ENCODE assay signal across 19 cellular contexts in the genomic region with DNA sequence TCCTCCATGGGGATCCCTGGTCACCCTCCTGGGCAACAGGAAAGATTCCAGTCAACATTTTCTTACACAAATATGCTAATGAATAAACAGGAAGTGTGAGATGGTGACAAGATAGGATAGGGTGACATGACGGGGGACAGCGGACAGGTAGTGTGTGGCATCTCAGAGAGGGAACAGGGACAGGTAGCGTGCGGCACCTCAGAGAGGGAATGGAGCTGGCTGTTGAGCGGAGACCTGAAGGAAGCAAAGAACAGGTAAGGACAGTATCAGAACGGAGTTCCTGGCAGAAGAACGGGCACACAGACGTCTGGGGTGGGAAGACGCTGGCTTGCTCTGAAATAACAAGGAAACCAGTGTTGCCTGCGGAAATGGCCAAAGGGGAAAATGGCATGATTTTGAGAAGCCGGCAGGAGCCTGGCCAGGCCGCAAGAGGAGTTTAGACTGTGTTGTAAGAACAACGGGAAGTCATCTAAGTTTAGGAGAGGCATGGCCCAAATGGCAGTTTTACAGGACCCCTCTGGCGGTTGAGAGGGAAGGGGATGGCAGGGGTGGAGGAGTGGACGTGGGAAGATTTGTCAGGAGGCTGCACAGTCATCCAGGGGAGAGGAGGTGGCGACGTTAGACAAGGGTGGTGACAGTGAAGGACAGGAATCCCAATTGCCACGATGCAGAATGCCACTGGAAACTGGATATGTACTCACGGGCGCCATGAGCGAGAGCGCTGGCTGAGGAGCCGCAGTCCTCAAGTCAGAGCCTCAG.
DNase-seq lines count a peak whose midpoint lies in the region; ATAC-seq and TF ChIP-seq lines count a peak whose summit lies in the region.
"Had no signal": no experiment of that assay in that cellular context is flagged by ENCODE, and none has a peak within 500 bp of the region (broad histone marks: within the 10 kb centered on the region; RNA-seq: fewer than 3 reads in every experiment).

No MANE protein-coding gene starts in this region.

- H3K27ac Mint-ChIP-seq in type B pancreatic cell = peak overlapping the region; percentile 27
- H3K27ac Mint-ChIP-seq: activated T-helper 2 cell treated with anti-CD3 and anti-CD28 coated beads, Interferon-gamma antibody, Interleukin-2, Interleukin-4, amounts not matched to agents 10 μg/mL and 5 μg/mL and 100 μg/mL, durations not matched to agents 14 hours and 24 hours and 36 hours; endodermal cell; stimulated activated naive B cell treated with anti-CD40 and anti-IgM and Interleukin-4, amounts not matched to agents 10 μg/mL and 1 μg/mL and 100 μg/mL, for 72 hours had no signal

- no peak for ATAC-seq in heart right ventricle
- ATAC-seq in right cardiac atrium = no peak
- no peak for ATAC-seq in GM21528 (IDR thresholded peaks at IDR 0.05; ENCODE audit: low FRiP score, unreplicated experiment)
- ATAC-seq in GM21576 (IDR thresholded peaks at IDR 0.05; ENCODE audit: unreplicated experiment) = no peak
- ATAC-seq in gastroesophageal sphincter = no peak
- ATAC-seq: stimulated activated naive B cell treated with anti-CD40 and anti-IgM and Interleukin-4, amounts not matched to agents 10 μg/mL and 1 μg/mL and 100 μg/mL, for 72 hours had no signal

- peaks cover 0 to 43% (median 6%) of the 10 kb centered on the region in 9 donors for H3K4me1 ChIP-seq in heart right ventricle
- H3K4me1 ChIP-seq in right cardiac atrium (ENCODE audit: control insufficient read depth, insufficient read depth, low read length) = no peaks in the 10 kb centered on the region
- peaks cover 0 to 12% (median 0%) of the 10 kb centered on the region in 3 donors for H3K4me1 ChIP-seq in gastroesophageal sphincter

- H3K4me1 Mint-ChIP-seq in type B pancreatic cell (ENCODE audit: unreplicated experiment) = no peaks in the 10 kb centered on the region

- TF ChIP-seq CTCF in heart right ventricle (IDR thresholded peaks at IDR 0.05) (no peak), type B pancreatic cell (conservative IDR thresholded peaks at IDR 0.05) (no peak), gastroesophageal sphincter (IDR thresholded peaks at IDR 0.05) (no peak)

- H3K4me3 Mint-ChIP-seq in type B pancreatic cell = no peak overlapping the region
- H3K4me3 Mint-ChIP-seq: endodermal cell; stimulated activated naive B cell treated with anti-CD40 and anti-IgM and Interleukin-4, amounts not matched to agents 10 μg/mL and 1 μg/mL and 100 μg/mL, for 72 hours had no signal

- H3K36me3 Mint-ChIP-seq in type B pancreatic cell = no peaks in the 10 kb centered on the region

- no peaks in the 10 kb centered on the region for H3K36me3 ChIP-seq in heart right ventricle
- H3K36me3 ChIP-seq in gastroesophageal sphincter = no peaks in the 10 kb centered on the region

- H3K27me3 ChIP-seq in heart right ventricle (no peaks in the 10 kb centered on the region), right cardiac atrium (ENCODE audit: control insufficient read depth, insufficient read depth) (no peaks in the 10 kb centered on the region), gastroesophageal sphincter (no peaks in the 10 kb centered on the region)

- peaks cover 10% of the 10 kb centered on the region for H3K27me3 Mint-ChIP-seq in type B pancreatic cell

- H3K4me3 ChIP-seq in heart right ventricle = no peak overlapping the region
- H3K4me3 ChIP-seq in right cardiac atrium (ENCODE audit: low read length) = no peak overlapping the region
- no peak overlapping the region for H3K4me3 ChIP-seq in gastroesophageal sphincter

- no peak for TF ChIP-seq EP300 in gastroesophageal sphincter (IDR thresholded peaks at IDR 0.05)

- 86 to 90% methylated on average over 23 of the region's 23 CpGs for WGBS in heart right ventricle, 2 donors
- 86% methylated on average over 23 of the region's 23 CpGs for WGBS in right cardiac atrium
- WGBS in gastroesophageal sphincter (ENCODE audit: low coverage in 1 of 2), 2 donors = 87 to 89% methylated on average over 16 to 18 of the region's 23 CpGs

- intact Hi-C loops in heart right ventricle (cut with DNase I) (loop anchor here in 3 of 10 donors (5.0 to 10.0 kb wide), 3 partner anchors 231 to 621 kb away; partner anchors contain the start of gene SRSF6 (in 1 of the 3)), right cardiac atrium (cut with DNase I) (loop anchor here in 1 of 4 donors (10.0 kb wide), 1 partner anchor 541 kb away; no protein-coding TSS in a partner anchor)

- H3K9me3 ChIP-seq in heart right ventricle (no peaks in the 10 kb centered on the region), right cardiac atrium (ENCODE audit: control insufficient read depth, low read length) (no peaks in the 10 kb centered on the region), gastroesophageal sphincter (no peaks in the 10 kb centered on the region)

- no peak for TF ChIP-seq POLR2A in gastroesophageal sphincter (IDR thresholded peaks at IDR 0.05)

- peak overlapping the region in 7 of 10 donors; percentile 28 to 68 (median 58) for H3K27ac ChIP-seq in heart right ventricle
- no peak overlapping the region for H3K27ac ChIP-seq in right cardiac atrium (ENCODE audit: low read length)
- H3K27ac ChIP-seq in gastroesophageal sphincter = no peak overlapping the region

- H3K9me3 Mint-ChIP-seq in type B pancreatic cell = no peaks in the 10 kb centered on the region
- H3K9me3 Mint-ChIP-seq: activated T-helper 2 cell treated with anti-CD3 and anti-CD28 coated beads, Interferon-gamma antibody, Interleukin-2, Interleukin-4, amounts not matched to agents 10 μg/mL and 5 μg/mL and 100 μg/mL, durations not matched to agents 14 hours and 24 hours and 36 hours; endodermal cell; stimulated activated naive B cell treated with anti-CD40 and anti-IgM and Interleukin-4, amounts not matched to agents 10 μg/mL and 1 μg/mL and 100 μg/mL, for 72 hours had no signal

- DNase-seq in heart right ventricle (no peak), right cardiac atrium (no peak), NOMO-1 (lab: John Stamatoyannopoulos, UW; ENCODE audit: unreplicated experiment in 2 of 2) (peak; percentile 79 to 84), islet precursor cell (peak; percentile 47), type B pancreatic cell (ENCODE audit: extremely low spot score, unreplicated experiment) (peak; percentile 60)
- DNase-seq: cerebellar nuclear complex; endodermal cell; H7; mesendoderm; MM.1S; NCI-H2081 treated with DMSO at 0.1 percent for 48 hours; NCI-H510A treated with DMSO at 0.1 percent for 48 hours; OCI-M1; stimulated activated CD4-positive, alpha-beta T cell treated with anti-CD3 and anti-CD28 coated beads, Interleukin-15, amount 100 ng/mL, for 24 hours; stimulated activated naive B cell treated with anti-CD40 and anti-IgM and Interleukin-4, amounts not matched to agents 10 μg/mL and 1 μg/mL and 100 μg/mL, for 72 hours had no signal

Comparison
In these comparisons a context has a peak if more than half of its experiments do, and no peak if none do; other contexts are left out.
1. H3K27ac ChIP-seq: peak in heart right ventricle (7 of 10); none in right cardiac atrium (single experiment) and gastroesophageal sphincter (0 of 4).
2. DNase-seq: peak in NOMO-1 (2 of 2), islet precursor cell (single experiment) and type B pancreatic cell (single experiment); none in heart right ventricle (0 of 2) and right cardiac atrium (0 of 3).